In the genomic region with DNA sequence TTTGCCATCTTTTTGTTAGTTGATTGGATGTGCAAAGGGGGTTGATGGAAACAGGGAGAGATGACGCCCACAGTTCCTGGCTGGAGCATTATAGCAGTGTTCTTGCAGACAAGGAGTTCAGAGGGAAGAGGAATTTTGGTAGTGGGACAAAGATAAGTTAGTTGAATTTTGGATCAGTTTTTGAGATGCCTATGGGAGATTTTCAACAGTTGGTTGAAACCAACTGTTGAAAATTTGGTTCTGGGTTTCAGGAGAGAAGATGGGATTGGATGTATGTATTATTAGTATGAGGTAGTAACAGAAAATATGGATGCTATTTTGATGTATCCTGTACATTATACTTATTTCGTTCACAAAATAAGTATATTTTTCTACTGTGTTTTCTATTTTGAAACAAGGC, we compare ENCODE assay signal across 27 cellular contexts.
"Had no signal": no experiment of that assay in that cellular context is flagged by ENCODE, and none has a peak within 500 bp of the region (broad histone marks: within the 10 kb centered on the region; RNA-seq: fewer than 3 reads in every experiment).

No MANE protein-coding gene starts in this region.

- H3K36me3 ChIP-seq: colonic mucosa, heart right ventricle, neutrophil, pancreas, right lobe of liver, upper lobe of left lung had no signal

- ATAC-seq: esophagus mucosa; foreskin keratinocyte; left lobe of liver; natural killer cell; pancreas; right lobe of liver; stimulated activated effector memory CD8-positive, alpha-beta T cell treated with anti-CD3 and anti-CD28 coated beads, Interleukin-12 subunit alpha, Interleukin-12 subunit beta, amount 100 ng/mL, for 72 hours had no signal

- DNase-seq: colonic mucosa; effector CD8-positive, alpha-beta T cell; endodermal cell; foreskin keratinocyte; glutamatergic neuron; heart right ventricle; hypothalamus; natural killer cell; pancreas; right lobe of liver; small intestine; stimulated activated CD4-positive, alpha-beta T cell treated with anti-CD3 and anti-CD28 coated beads, Interleukin-12 subunit alpha, Interleukin-12 subunit beta, amount 100 ng/mL, for 4 hours; stimulated activated CD4-positive, alpha-beta T cell treated with anti-CD3 and anti-CD28 coated beads, Interleukin-2, amount 100 ng/mL, for 24 hours; stimulated activated CD4-positive, alpha-beta T cell treated with anti-CD3 and anti-CD28 coated beads, Interleukin-4, amount 100 ng/mL, for 24 hours; stimulated activated naive CD4-positive, alpha-beta T cell treated with Interleukin-2 at 50 U/mL for 16 hours; stomach; substantia nigra; testis; tibial artery; upper lobe of left lung had no signal

- H3K27ac ChIP-seq: colonic mucosa, epithelial cell of prostate, foreskin keratinocyte, neutrophil, pancreas, right lobe of liver, stomach, testis, upper lobe of left lung had no signal

- H3K27me3 ChIP-seq: colonic mucosa, foreskin keratinocyte, heart right ventricle, neutrophil, pancreas, right lobe of liver, stomach, testis, tibial artery, upper lobe of left lung had no signal

- H3K4me1 ChIP-seq: colonic mucosa, pancreas, right lobe of liver, testis had no signal

- FAIRE-seq: keratinocyte, pancreas, small intestine, urothelium cell line had no signal

- H3K4me3 ChIP-seq: colonic mucosa, heart right ventricle, pancreas, right lobe of liver, stomach, testis, tibial artery, upper lobe of left lung had no signal

- H3K9me3 ChIP-seq: colonic mucosa, neutrophil, testis had no signal
